In the genomic region with DNA sequence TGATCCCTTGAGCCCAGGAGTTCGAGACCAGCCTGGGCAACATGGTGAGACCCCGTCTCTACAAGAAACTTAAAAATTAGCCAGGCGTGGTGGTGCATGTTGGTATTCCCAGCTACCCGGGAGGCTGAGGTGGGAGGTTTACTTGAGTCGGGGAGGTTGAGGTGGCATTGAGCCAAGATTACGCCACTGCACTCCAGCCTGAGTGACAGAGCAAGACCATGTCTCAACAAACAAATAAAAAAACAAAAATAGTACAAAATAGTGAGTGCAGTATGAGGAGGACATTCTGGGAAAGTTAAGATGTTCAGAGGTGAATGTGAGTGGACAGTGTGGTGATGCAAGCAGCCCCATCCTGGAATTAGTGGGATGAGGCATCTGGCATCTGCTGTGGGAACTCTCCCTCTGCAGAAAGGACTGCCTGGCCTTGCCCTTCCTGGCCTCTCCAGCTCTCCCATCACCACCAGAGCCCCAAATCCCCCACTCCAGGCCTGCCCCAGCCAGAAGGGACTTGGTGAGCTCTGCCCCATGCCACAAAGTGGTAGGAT, we compare ENCODE assay signal across 19 cellular contexts.
DNase-seq lines count a peak whose midpoint lies in the region; ATAC-seq and TF ChIP-seq lines count a peak whose summit lies in the region.
"Had no signal": no experiment of that assay in that cellular context is flagged by ENCODE, and none has a peak within 500 bp of the region (broad histone marks: within the 10 kb centered on the region; RNA-seq: fewer than 3 reads in every experiment).

No MANE protein-coding gene starts in this region.

- no peak overlapping the region for H3K4me3 Mint-ChIP-seq in HFFc6
- H3K4me3 Mint-ChIP-seq in chondrocyte (ENCODE audit: unreplicated experiment), result no peak overlapping the region
- no peak overlapping the region for H3K4me3 Mint-ChIP-seq in T-cell
- H3K4me3 Mint-ChIP-seq: CD14-positive monocyte had no signal

- H3K9me3 Mint-ChIP-seq in HFFc6, result no peaks in the 10 kb centered on the region
- H3K9me3 Mint-ChIP-seq in chondrocyte (ENCODE audit: low read depth), result no peaks in the 10 kb centered on the region
- no peaks in the 10 kb centered on the region for H3K9me3 Mint-ChIP-seq in T-cell

- no peak for TF ChIP-seq CTCF in HFFc6 (IDR thresholded peaks at IDR 0.05)
- no peak for TF ChIP-seq CTCF in chondrocyte (IDR thresholded peaks at IDR 0.05)

- no peak for ATAC-seq in T-cell (replicated peaks in 1 of 4)
- ATAC-seq: Right ventricle myocardium inferior had no signal

- no peaks in the 10 kb centered on the region for H3K36me3 Mint-ChIP-seq in HFFc6 (ENCODE audit: low read depth)
- no peaks in the 10 kb centered on the region for H3K36me3 Mint-ChIP-seq in chondrocyte (ENCODE audit: low read depth)
- H3K36me3 Mint-ChIP-seq in T-cell, result no peaks in the 10 kb centered on the region
- H3K36me3 Mint-ChIP-seq: CD14-positive monocyte had no signal

- peak; percentile 49 for DNase-seq in AG20443 (ENCODE audit: low spot score)
- peak; percentile 18 for DNase-seq in HFFc6
- peak; percentile 26 for DNase-seq in chondrocyte (ENCODE audit: low spot score)
- peak; percentile 5 for DNase-seq in posterior vena cava (ENCODE audit: low spot score)
- no peak for DNase-seq in SHP77 (lab: John Stamatoyannopoulos, UW)
- DNase-seq in DMS79 (lab: John Stamatoyannopoulos, UW), result no peak
- DNase-seq in T-cell, result no peak
- no peak for DNase-seq in activated T-cell treated with anti-CD3 and anti-CD28 coated beads, Interleukin-2, amount 50 U/mL, for 1 hour
- DNase-seq: DMS 273 treated with DMSO at 0.1 percent for 48 hours, GDM1, GOT3, NCI-H1417 treated with DMSO at 0.1 percent for 48 hours, NCI-H187 treated with DMSO at 0.1 percent for 48 hours, NCI-H2227 treated with DMSO at 0.1 percent for 48 hours, NCI-H510A treated with DMSO at 0.1 percent for 48 hours, NCI-H774, SW 1271 had no signal

- no peaks in the 10 kb centered on the region; the same call in 1 of the 2 replicates for H3K27me3 Mint-ChIP-seq in HFFc6 (ENCODE audit: insufficient read depth)
- H3K27me3 Mint-ChIP-seq in chondrocyte (ENCODE audit: low read depth), result no peaks in the 10 kb centered on the region
- H3K27me3 Mint-ChIP-seq in T-cell, result peaks cover 0 to 3% of the 10 kb centered on the region in 2 donors

- H3K27ac Mint-ChIP-seq in HFFc6 (no peak overlapping the region; the same call in 1 of the 2 replicates), chondrocyte (ENCODE audit: unreplicated experiment) (no peak overlapping the region), T-cell (no peak overlapping the region)
- H3K27ac Mint-ChIP-seq: CD14-positive monocyte had no signal

- POLR2A ChIA-PET in T-cell (lab: Charles Lee), result no interaction called here

- CTCF ChIA-PET in T-cell (lab: Charles Lee), result no interaction called here

- intact Hi-C loops in posterior vena cava (cut with DNase I), result no loop called here

- H3K4me1 Mint-ChIP-seq in HFFc6 (ENCODE audit: low read depth), result peaks cover 51% of the 10 kb centered on the region
- peaks cover 32% of the 10 kb centered on the region for H3K4me1 Mint-ChIP-seq in chondrocyte (ENCODE audit: low read depth)
- H3K4me1 Mint-ChIP-seq in T-cell, result no peaks in the 10 kb centered on the region
- H3K4me1 Mint-ChIP-seq: CD14-positive monocyte had no signal

Comparison
In these comparisons a context has a peak if more than half of its experiments do, and no peak if none do; other contexts are left out.
1. DNase-seq: peak in AG20443 (single experiment), HFFc6 (single experiment), chondrocyte (single experiment) and posterior vena cava (single experiment); none in SHP77 (0 of 2), DMS79 (single experiment), T-cell (0 of 34) and activated T-cell treated with anti-CD3 and anti-CD28 coated beads, Interleukin-2, amount 50 U/mL, for 1 hour (single experiment).